Comparison of ENCODE assay signal across 7 cellular contexts in genomic region chr6:551405-551804, GRCh38.
DNase-seq lines count a peak whose midpoint lies in the region; ATAC-seq and TF ChIP-seq lines count a peak whose summit lies in the region.

No MANE protein-coding gene starts in this region.

- H3K4me1 ChIP-seq in SJSA1 (replicated peaks) (peaks cover 7% of the 10 kb centered on the region), fibroblast of lung (ENCODE audit: control insufficient read depth, extremely low read depth, insufficient read depth, low read length) (no peaks in the 10 kb centered on the region)

- DNase-seq in H4 (ENCODE audit: low spot score) = peak; percentile 56
- DNase-seq in SJSA1 (ENCODE audit: low read depth in 1 of 2, low spot score in 2 of 2) = peak; percentile 60 to 84
- DNase-seq in fibroblast of lung (ENCODE audit: low read depth in 2 of 2) = peak; percentile 25 to 32
- peak; percentile 15 for DNase-seq in stimulated activated CD8-positive, alpha-beta memory T cell treated with anti-CD3 and anti-CD28 coated beads, Interleukin-12 subunit alpha, Interleukin-12 subunit beta, amount 100 ng/mL, for 4 hours (ENCODE audit: low read depth)
- no peak for DNase-seq in GOT3 (lab: John Stamatoyannopoulos, UW)
- DNase-seq in NCI-H1436 (lab: John Stamatoyannopoulos, UW) = no peak

- H4K20me1 ChIP-seq in fibroblast of lung (ENCODE audit: control insufficient read depth, extremely low read depth, insufficient read depth, low read length) = no peaks in the 10 kb centered on the region

- H3K4me2 ChIP-seq in fibroblast of lung (ENCODE audit: extremely low read depth, insufficient read depth, low read length) = no peak overlapping the region

- H3K36me3 ChIP-seq in SJSA1 = peaks cover 73% of the 10 kb centered on the region
- peaks cover 2% of the 10 kb centered on the region for H3K36me3 ChIP-seq in fibroblast of lung (ENCODE audit: control insufficient read depth, insufficient read depth, low read length)

- H3K9ac ChIP-seq in fibroblast of lung (ENCODE audit: insufficient read depth, low read length) = no peak overlapping the region

- no peaks in the 10 kb centered on the region for H3K27me3 ChIP-seq in SJSA1 (replicated peaks)
- no peaks in the 10 kb centered on the region for H3K27me3 ChIP-seq in fibroblast of lung (ENCODE audit: control insufficient read depth, insufficient read depth, low read length)

- no peak for ATAC-seq in GM19397 (IDR thresholded peaks at IDR 0.05; ENCODE audit: unreplicated experiment)

- H2AFZ ChIP-seq in fibroblast of lung (ENCODE audit: low read length) = no peak overlapping the region

- no peak overlapping the region for H3K27ac ChIP-seq in SJSA1
- H3K27ac ChIP-seq in fibroblast of lung (ENCODE audit: insufficient read depth, low read length) = no peak overlapping the region

- no peaks in the 10 kb centered on the region for H3K79me2 ChIP-seq in fibroblast of lung (ENCODE audit: control insufficient read depth, insufficient read depth, low read length)

- no peaks in the 10 kb centered on the region for H3K9me3 ChIP-seq in SJSA1 (replicated peaks)
- no peaks in the 10 kb centered on the region for H3K9me3 ChIP-seq in fibroblast of lung (ENCODE audit: control insufficient read depth, insufficient read depth, low read depth, low read length)

- no peak overlapping the region for H3K4me3 ChIP-seq in SJSA1
- H3K4me3 ChIP-seq in fibroblast of lung (replicated peaks in 1 of 4; ENCODE audit: control extremely low read depth in 1 of 4, insufficient read depth in 1 of 4, low read depth in 3 of 4, low read length in 4 of 4) = no peak overlapping the region

- TF ChIP-seq CTCF in fibroblast of lung (conservative IDR thresholded peaks at IDR 0.05 in 1 of 2, IDR thresholded peaks at IDR 0.05 in 1 of 2; ENCODE audit: low read depth in 1 of 2, low read length in 2 of 2) = no peak

Comparison
In these comparisons a context has a peak if more than half of its experiments do, and no peak if none do; other contexts are left out.
1. DNase-seq: peak in H4 (single experiment), SJSA1 (2 of 2), fibroblast of lung (2 of 2) and stimulated activated CD8-positive, alpha-beta memory T cell treated with anti-CD3 and anti-CD28 coated beads, Interleukin-12 subunit alpha, Interleukin-12 subunit beta, amount 100 ng/mL, for 4 hours (single experiment); none in GOT3 (single experiment) and NCI-H1436 (single experiment).